Comparison of ENCODE assay signal across 28 cellular contexts in genomic region chr12:5435161-5435560, GRCh38. TPM values are rescaled to one million over a fixed set of nuclear protein-coding genes. Genes with fewer than 3 reads are reported as not detected.
"Had no signal": no experiment of that assay in that cellular context is flagged by ENCODE, and none has a peak within 500 bp of the region (broad histone marks: within the 10 kb centered on the region; RNA-seq: fewer than 3 reads in every experiment).

No MANE protein-coding gene starts in this region.

- H3K4me3 Mint-ChIP-seq: activated CD4-positive, alpha-beta T cell treated with anti-CD3 and anti-CD28 coated beads, Interleukin-2, amount 10 ng/mL, durations not matched to agents 24 days and 14 days; activated CD8-positive, alpha-beta T cell treated with anti-CD3 and anti-CD28 coated beads for 36 hours; activated naive CD4-positive, alpha-beta T cell treated with anti-CD3 and anti-CD28 coated beads, Interleukin-2, amount 50 U/mL, for 24 hours; activated naive CD8-positive, alpha-beta T cell treated with anti-CD3 and anti-CD28 coated beads, Interleukin-2, amount 50 U/mL, for 24 hours; effector memory CD8-positive, alpha-beta T cell; natural killer cell; stimulated activated naive B cell treated with anti-CD40 and anti-IgM and Interleukin-4, amounts not matched to agents 10 μg/mL and 1 μg/mL and 100 μg/mL, for 72 hours; T-helper 1 cell treated with Interleukin-12 subunit alpha and Interleukin-12 subunit beta and Interleukin-4 antibody, amounts not matched to agents 30 μg/mL and 1 μg/mL, for 36 hours had no signal

- H3K36me3 Mint-ChIP-seq: activated naive CD4-positive, alpha-beta T cell treated with anti-CD3 and anti-CD28 coated beads, Interleukin-2, amount 50 U/mL, for 24 hours; natural killer cell; stimulated activated naive B cell treated with anti-CD40 and anti-IgM and Interleukin-4, amounts not matched to agents 10 μg/mL and 1 μg/mL and 100 μg/mL, for 72 hours had no signal

- H3K27ac ChIP-seq: body of pancreas, dorsolateral prefrontal cortex, left lung, lower lobe of right lung, right atrium auricular region, stomach, WERI-Rb-1 had no signal

- FAIRE-seq: colon, frontal cortex, islet of Langerhans had no signal

- H3K9me3 ChIP-seq: body of pancreas, left lung, lower lobe of right lung, stomach had no signal

- ATAC-seq: activated CD8-positive, alpha-beta T cell treated with anti-CD3 and anti-CD28 coated beads for 36 hours; body of pancreas; effector memory CD8-positive, alpha-beta T cell; left lung; lower lobe of right lung; natural killer cell; stimulated activated naive B cell treated with anti-CD40 and anti-IgM and Interleukin-4, amounts not matched to agents 10 μg/mL and 1 μg/mL and 100 μg/mL, for 72 hours had no signal

- H3K36me3 ChIP-seq: left lung, lower lobe of right lung, right atrium auricular region, stomach, tibial nerve, WERI-Rb-1 had no signal

- DNase-seq: activated CD4-positive, alpha-beta T cell treated with anti-CD3 and anti-CD28 coated beads, Interleukin-2, amount 10 ng/mL, durations not matched to agents 24 days and 14 days; activated CD4-positive, CD25-positive, alpha-beta regulatory T cell treated with anti-CD3 and anti-CD28 coated beads, Interleukin-2, amount 50 U/mL, for 72 hours; activated CD8-positive, alpha-beta T cell treated with anti-CD3 and anti-CD28 coated beads for 36 hours; activated naive CD8-positive, alpha-beta T cell treated with anti-CD3 and anti-CD28 coated beads, Interleukin-2, amount 50 U/mL, for 24 hours; activated T-cell treated with anti-CD3 and anti-CD28 coated beads, Interleukin-2, amount 50 U/mL, for 48 hours; body of pancreas; effector memory CD8-positive, alpha-beta T cell; left lung; lower lobe of right lung; mesenchymal stem cell; natural killer cell; stimulated activated CD4-positive, alpha-beta T cell treated with anti-CD3 and anti-CD28 coated beads, Interleukin-15, amount 100 ng/mL, for 24 hours; stimulated activated CD4-positive, alpha-beta T cell treated with anti-CD3 and anti-CD28 coated beads, Interleukin-2, amount 100 ng/mL, for 24 hours; stimulated activated naive B cell treated with anti-CD40 and anti-IgM and Interleukin-4, amounts not matched to agents 10 μg/mL and 1 μg/mL and 100 μg/mL, for 72 hours; stomach; SW 1271; T-helper 9 cell had no signal

- H3K27ac Mint-ChIP-seq: activated CD4-positive, alpha-beta T cell treated with anti-CD3 and anti-CD28 coated beads, Interleukin-2, amount 10 ng/mL, durations not matched to agents 24 days and 14 days; activated CD8-positive, alpha-beta T cell treated with anti-CD3 and anti-CD28 coated beads for 36 hours; activated naive CD4-positive, alpha-beta T cell treated with anti-CD3 and anti-CD28 coated beads, Interleukin-2, amount 50 U/mL, for 24 hours; activated naive CD8-positive, alpha-beta T cell treated with anti-CD3 and anti-CD28 coated beads, Interleukin-2, amount 50 U/mL, for 24 hours; activated T-helper 2 cell treated with anti-CD3 and anti-CD28 coated beads, Interferon-gamma antibody, Interleukin-2, Interleukin-4, amounts not matched to agents 10 μg/mL and 5 μg/mL and 100 μg/mL, durations not matched to agents 14 hours and 24 hours and 36 hours; effector memory CD8-positive, alpha-beta T cell; natural killer cell; stimulated activated naive B cell treated with anti-CD40 and anti-IgM and Interleukin-4, amounts not matched to agents 10 μg/mL and 1 μg/mL and 100 μg/mL, for 72 hours; T-helper 1 cell treated with Interleukin-12 subunit alpha and Interleukin-12 subunit beta and Interleukin-4 antibody, amounts not matched to agents 30 μg/mL and 1 μg/mL, for 36 hours had no signal

- H3K4me3 ChIP-seq: body of pancreas, dorsolateral prefrontal cortex, left lung, lower lobe of right lung, right atrium auricular region, tibial nerve had no signal

- H3K9me3 Mint-ChIP-seq: activated CD4-positive, alpha-beta T cell treated with anti-CD3 and anti-CD28 coated beads, Interleukin-2, amount 10 ng/mL, durations not matched to agents 24 days and 14 days; activated CD8-positive, alpha-beta T cell treated with anti-CD3 and anti-CD28 coated beads for 36 hours; activated naive CD8-positive, alpha-beta T cell treated with anti-CD3 and anti-CD28 coated beads, Interleukin-2, amount 50 U/mL, for 24 hours; activated T-helper 2 cell treated with anti-CD3 and anti-CD28 coated beads, Interferon-gamma antibody, Interleukin-2, Interleukin-4, amounts not matched to agents 10 μg/mL and 5 μg/mL and 100 μg/mL, durations not matched to agents 14 hours and 24 hours and 36 hours; natural killer cell; stimulated activated naive B cell treated with anti-CD40 and anti-IgM and Interleukin-4, amounts not matched to agents 10 μg/mL and 1 μg/mL and 100 μg/mL, for 72 hours; T-helper 1 cell treated with Interleukin-12 subunit alpha and Interleukin-12 subunit beta and Interleukin-4 antibody, amounts not matched to agents 30 μg/mL and 1 μg/mL, for 36 hours had no signal

RNA-seq across cellular contexts. Expression of gene NTF3, which starts 3.3 kb away (rescaled TPM):
- total RNA-seq: activated CD4-positive, alpha-beta T cell treated with anti-CD3 and anti-CD28 coated beads, Interleukin-2, amount 10 ng/mL, durations not matched to agents 24 days and 14 days; activated CD8-positive, alpha-beta T cell treated with anti-CD3 and anti-CD28 coated beads for 36 hours; activated T-helper 2 cell treated with anti-CD3 and anti-CD28 coated beads, Interferon-gamma antibody, Interleukin-2, Interleukin-4, amounts not matched to agents 10 μg/mL and 5 μg/mL and 100 μg/mL, durations not matched to agents 14 hours and 24 hours and 36 hours; body of pancreas; natural killer cell; omental fat pad had no signal
